ENCODE assay signal across 9 cellular contexts in the genomic region with DNA sequence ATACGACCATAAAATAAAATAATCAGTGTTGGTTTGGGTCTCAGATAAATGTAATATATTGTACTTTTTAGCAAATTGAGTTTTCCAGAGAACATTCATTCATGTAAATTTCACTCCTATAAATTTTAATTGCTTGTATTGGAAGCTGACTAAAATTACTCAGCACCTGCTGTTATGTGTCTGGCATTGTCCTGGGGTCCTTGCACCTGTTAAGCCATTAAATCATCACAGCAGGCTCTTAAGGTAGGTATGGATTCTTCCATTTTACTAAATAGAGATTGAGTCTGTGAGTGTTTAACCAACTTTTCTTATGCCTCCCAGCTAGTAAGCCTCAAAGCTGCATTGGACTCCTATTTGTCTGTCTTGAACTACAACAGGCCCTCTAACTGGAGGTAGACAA.
DNase-seq lines count a peak whose midpoint lies in the region; ATAC-seq and TF ChIP-seq lines count a peak whose summit lies in the region.
"Had no signal": no experiment of that assay in that cellular context is flagged by ENCODE, and none has a peak within 500 bp of the region (broad histone marks: within the 10 kb centered on the region; RNA-seq: fewer than 3 reads in every experiment).

No MANE protein-coding gene starts in this region.

- H3K27ac ChIP-seq in colonic mucosa (peak overlapping the region; percentile 38), gastrocnemius medialis (no peak overlapping the region)

- TF ChIP-seq POLR2A in gastrocnemius medialis (IDR thresholded peaks at IDR 0.05) = no peak
- TF ChIP-seq POLR2A in lower leg skin (IDR thresholded peaks at IDR 0.05) = no peak

- WGBS in lower leg skin, 2 donors = 57 to 59% methylated on average over 1 of the region's 1 CpG

- ATAC-seq in gastrocnemius medialis (no peak), HG02870 (IDR thresholded peaks at IDR 0.05; ENCODE audit: unreplicated experiment) (no peak)

- H3K36me3 ChIP-seq in colonic mucosa = no peaks in the 10 kb centered on the region
- no peaks in the 10 kb centered on the region for H3K36me3 ChIP-seq in gastrocnemius medialis

- H3K27me3 ChIP-seq in colonic mucosa (no peaks in the 10 kb centered on the region), gastrocnemius medialis (no peaks in the 10 kb centered on the region)

- peak overlapping the region; percentile 46; the same call in 1 of the 2 replicates for H3K4me3 ChIP-seq in GM12864 (ENCODE audit: low read depth, low read length)
- no peak overlapping the region for H3K4me3 ChIP-seq in colonic mucosa
- H3K4me3 ChIP-seq in gastrocnemius medialis = peak overlapping the region; percentile 1 to 29 (median 10)
- no peak overlapping the region for H3K4me3 ChIP-seq in lower leg skin (ENCODE audit: low read depth, poor library complexity, severe bottlenecking)

- H3K9me3 ChIP-seq in colonic mucosa (no peaks in the 10 kb centered on the region), gastrocnemius medialis (no peaks in the 10 kb centered on the region)

- no peak for DNase-seq in GM12864 (ENCODE audit: low read depth)
- DNase-seq in NCI-H1417 treated with DMSO at 0.1 percent for 48 hours (lab: John Stamatoyannopoulos, UW) = peak; percentile 8
- DNase-seq in colonic mucosa = no peak
- no peak for DNase-seq in gastrocnemius medialis
- DNase-seq in DMS53 treated with DMSO at 0.1 percent for 48 hours (lab: John Stamatoyannopoulos, UW; ENCODE audit: unreplicated experiment) = no peak
- no peak for DNase-seq in NCI-H2171 treated with DMSO at 0.1 percent for 48 hours (lab: John Stamatoyannopoulos, UW)
- DNase-seq in lower leg skin (ENCODE audit: low spot score in 2 of 2) = no peak
- DNase-seq: NCI-H1092 had no signal

- TF ChIP-seq CTCF in GM12864 (IDR thresholded peaks at IDR 0.05; ENCODE audit: low read depth, low read length, missing control alignments) (no peak), colonic mucosa (IDR thresholded peaks at IDR 0.05) (no peak), gastrocnemius medialis (IDR thresholded peaks at IDR 0.05 in 4 of 5, conservative IDR thresholded peaks at IDR 0.05 in 1 of 5) (no peak), lower leg skin (IDR thresholded peaks at IDR 0.05) (no peak)

- no peak overlapping the region for H3K9ac ChIP-seq in colonic mucosa (ENCODE audit: low read depth in 2 of 2, low read length in 2 of 2)

- in situ Hi-C loops in gastrocnemius medialis (cut with MboI; ENCODE audit: low sequenced_read_pairs in 4 of 4) = no loop called here

- H3K4me1 ChIP-seq in colonic mucosa (no peaks in the 10 kb centered on the region), gastrocnemius medialis (peaks cover 5 to 6% of the 10 kb centered on the region in 2 donors)

- intact Hi-C loops in colonic mucosa (cut with DNase I) = no loop called here
- intact Hi-C loops in gastrocnemius medialis (cut with DNase I; ENCODE audit: low total_unique reads) = no loop called here
- intact Hi-C loops in lower leg skin (cut with DNase I; ENCODE audit: low total_unique reads) = no loop called here

Comparison
In these comparisons a context has a peak if more than half of its experiments do, and no peak if none do; other contexts are left out.
1. H3K4me3 ChIP-seq: peak in GM12864 (single experiment) and gastrocnemius medialis (4 of 4); none in colonic mucosa (single experiment) and lower leg skin (single experiment).